8 cellular contexts compared by ENCODE assay signal in genomic region chr18:35376393-35376741, GRCh38. TPM values are rescaled to one million over a fixed set of nuclear protein-coding genes. Genes with fewer than 3 reads are reported as not detected.
DNase-seq lines count a peak whose midpoint lies in the region; ATAC-seq and TF ChIP-seq lines count a peak whose summit lies in the region.

No MANE protein-coding gene starts in this region.

- H3K27me3 Mint-ChIP-seq in CD8-positive, alpha-beta T cell (ENCODE audit: low read depth): no peaks in the 10 kb centered on the region
- H3K27me3 Mint-ChIP-seq in T-cell: no peaks in the 10 kb centered on the region
- H3K27me3 Mint-ChIP-seq in effector memory CD8-positive, alpha-beta T cell: no peaks in the 10 kb centered on the region

- no peak for TF ChIP-seq CTCF in CD8-positive, alpha-beta T cell (IDR thresholded peaks at IDR 0.05)

- no peaks in the 10 kb centered on the region for H3K9me3 ChIP-seq in CD8-positive, alpha-beta T cell (ENCODE audit: low read length)
- no peaks in the 10 kb centered on the region for H3K9me3 ChIP-seq in mucosa of stomach (ENCODE audit: control insufficient read depth, low read length)

- H3K4me3 ChIP-seq in CD8-positive, alpha-beta T cell (ENCODE audit: low read depth, low read length): peak overlapping the region; percentile 74
- peak overlapping the region; percentile 57 for H3K4me3 ChIP-seq in mucosa of stomach (ENCODE audit: low read length)

- POLR2A ChIA-PET in CD8-positive, alpha-beta T cell (lab: Charles Lee): no interaction called here
- POLR2A ChIA-PET in T-cell (lab: Charles Lee): no interaction called here

- no peaks in the 10 kb centered on the region for H3K36me3 ChIP-seq in CD8-positive, alpha-beta T cell (ENCODE audit: insufficient read depth, low read length)
- no peaks in the 10 kb centered on the region for H3K36me3 ChIP-seq in mucosa of stomach (ENCODE audit: control insufficient read depth, insufficient read depth, low read length)

- no peak overlapping the region for H3K27ac Mint-ChIP-seq in CD8-positive, alpha-beta T cell
- peak overlapping the region in 1 of 2 donors; percentile 69 for H3K27ac Mint-ChIP-seq in T-cell
- H3K27ac Mint-ChIP-seq in effector memory CD8-positive, alpha-beta T cell: peak overlapping the region; percentile 69 to 75

- H3K36me3 Mint-ChIP-seq in CD8-positive, alpha-beta T cell: peaks cover 2% of the 10 kb centered on the region
- peaks cover 2% of the 10 kb centered on the region for H3K36me3 Mint-ChIP-seq in T-cell
- no peaks in the 10 kb centered on the region for H3K36me3 Mint-ChIP-seq in effector memory CD8-positive, alpha-beta T cell (ENCODE audit: insufficient read depth)

- CTCF ChIA-PET in CD8-positive, alpha-beta T cell (lab: Charles Lee): interaction anchor here (2.6 kb wide), 1 partner anchor 10 kb away, joined by 8 read pairs; no protein-coding TSS in a partner anchor
- CTCF ChIA-PET in T-cell (lab: Charles Lee): no interaction called here

- peak overlapping the region; percentile 72 for H3K9ac ChIP-seq in mucosa of stomach (ENCODE audit: low read length)

- no peaks in the 10 kb centered on the region for H3K27me3 ChIP-seq in CD8-positive, alpha-beta T cell (ENCODE audit: insufficient read depth, low read length)
- no peaks in the 10 kb centered on the region for H3K27me3 ChIP-seq in mucosa of stomach (ENCODE audit: control insufficient read depth, insufficient read depth, low read length)

- peak overlapping the region; percentile 31 for H3K27ac ChIP-seq in CD8-positive, alpha-beta T cell (ENCODE audit: low read depth, low read length)

- H3K9me3 Mint-ChIP-seq in CD8-positive, alpha-beta T cell: no peaks in the 10 kb centered on the region
- no peaks in the 10 kb centered on the region for H3K9me3 Mint-ChIP-seq in T-cell
- no peaks in the 10 kb centered on the region for H3K9me3 Mint-ChIP-seq in effector memory CD8-positive, alpha-beta T cell

- intact Hi-C loops in CD8-positive, alpha-beta T cell (cut with DNase I, micrococcal nuclease): no loop called here

- peak overlapping the region; percentile 83 for H3K4me3 Mint-ChIP-seq in CD8-positive, alpha-beta T cell
- H3K4me3 Mint-ChIP-seq in T-cell: peak overlapping the region; percentile 81 to 86 (median 86)
- H3K4me3 Mint-ChIP-seq in effector memory CD8-positive, alpha-beta T cell: peak overlapping the region; percentile 84 to 88

- DNase-seq in CD8-positive, alpha-beta T cell: peak in 3 of 7 experiments; percentile 2 to 52 (median 22)
- peak in 14 of 34 experiments; percentile 3 to 29 (median 8) for DNase-seq in T-cell
- DNase-seq in effector memory CD8-positive, alpha-beta T cell: peak in 1 of 3 experiments; percentile 11

- H3K4me1 Mint-ChIP-seq in CD8-positive, alpha-beta T cell (ENCODE audit: low read depth): peaks cover 9% of the 10 kb centered on the region
- peaks cover 7 to 12% (median 9%) of the 10 kb centered on the region in 3 donors for H3K4me1 Mint-ChIP-seq in T-cell
- H3K4me1 Mint-ChIP-seq in effector memory CD8-positive, alpha-beta T cell (ENCODE audit: low read depth in 2 of 2): peaks cover 5 to 9% of the 10 kb centered on the region in 2 donors

- peaks cover 4% of the 10 kb centered on the region for H3K4me1 ChIP-seq in CD8-positive, alpha-beta T cell (ENCODE audit: insufficient read depth, low read length)
- peaks cover 5% of the 10 kb centered on the region for H3K4me1 ChIP-seq in mucosa of stomach (ENCODE audit: control insufficient read depth, insufficient read depth, low read length)

- peak; percentile 43 for ATAC-seq in CD8-positive, alpha-beta T cell
- ATAC-seq in GM19395 (IDR thresholded peaks at IDR 0.05; ENCODE audit: unreplicated experiment) (peak; percentile 69), HG03354 (IDR thresholded peaks at IDR 0.05; ENCODE audit: poor library complexity, severe bottlenecking, unreplicated experiment) (peak; percentile 58), T-cell (replicated peaks in 1 of 4) (peak; percentile 56 to 64 (median 60)), GM18519 (IDR thresholded peaks at IDR 0.05; ENCODE audit: low FRiP score, unreplicated experiment) (no peak), HG03097 (IDR thresholded peaks at IDR 0.05; ENCODE audit: low FRiP score, unreplicated experiment) (no peak)
- peak; percentile 57 for ATAC-seq in effector memory CD8-positive, alpha-beta T cell (replicated peaks)

RNA-seq across cellular contexts. Expression of gene ZNF396, which starts 0.8 kb away (rescaled TPM):
- total RNA-seq in CD8-positive, alpha-beta T cell: not detected
- 1 to 10 TPM in 2 of 5 donors, under 1 TPM in 2, not detected in 1; 0.73 to 2.4 (median 1.4) TPM for total RNA-seq in T-cell

RNA-seq across cellular contexts. Expression of gene ZNF24, which starts 32.1 kb away (rescaled TPM):
- total RNA-seq in CD8-positive, alpha-beta T cell: 10 to 100 TPM; 55.3 to 57.0 TPM
- total RNA-seq in T-cell: 10 to 100 TPM; 63.1 to 75.7 (median 72.2) TPM

Comparison
In these comparisons a context has a peak if more than half of its experiments do, and no peak if none do; other contexts are left out.
1. ATAC-seq: peak in CD8-positive, alpha-beta T cell (single experiment), GM19395 (single experiment), HG03354 (single experiment), T-cell (4 of 4) and effector memory CD8-positive, alpha-beta T cell (single experiment); none in GM18519 (single experiment) and HG03097 (single experiment).
2. Peak in every context shown above with its lines, with median percentiles within 50 percentile points of each other: H3K4me3 Mint-ChIP-seq.